7 cellular contexts compared by ENCODE assay signal in the genomic region with DNA sequence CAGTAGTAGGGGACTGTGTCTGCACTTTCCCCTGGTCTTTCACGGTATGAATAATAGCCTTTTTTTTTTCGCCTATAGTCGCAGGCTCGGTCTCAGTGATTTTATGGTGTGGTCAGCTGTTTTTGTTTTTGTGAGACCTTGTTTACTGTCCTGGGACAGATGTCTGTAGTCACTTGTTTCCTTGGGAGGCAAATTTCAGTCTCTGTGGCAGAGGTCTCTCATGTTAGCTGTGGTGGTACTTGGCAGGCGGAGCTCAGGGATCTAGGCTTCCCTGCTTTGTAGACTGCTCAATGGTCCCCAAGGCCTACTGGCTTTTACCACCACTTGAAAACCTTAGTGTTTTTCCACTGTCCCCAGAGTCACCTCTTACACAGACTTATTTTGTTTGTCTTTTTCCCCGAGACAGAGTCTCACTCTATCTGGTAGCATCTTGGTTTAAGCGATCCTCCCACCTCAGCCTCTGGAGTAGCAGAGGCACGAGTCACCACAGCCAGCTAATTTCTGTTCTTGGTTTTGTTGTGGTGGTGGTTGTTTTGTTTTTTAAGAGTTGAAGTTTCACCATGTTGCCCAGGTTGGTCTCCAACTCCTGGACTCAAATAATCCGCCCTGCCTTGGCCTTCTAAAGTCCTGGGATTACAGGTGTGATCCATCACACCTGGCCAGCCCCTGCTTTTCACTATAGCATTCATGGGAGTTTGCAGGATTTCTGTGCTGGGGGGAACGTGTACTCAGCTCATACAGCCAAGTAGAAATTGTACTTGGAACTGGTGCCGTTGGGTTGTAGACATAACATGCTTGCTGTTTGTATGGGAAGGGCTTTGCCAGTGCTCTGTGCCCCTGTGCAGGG. TPM values are rescaled to one million over a fixed set of nuclear protein-coding genes. Genes with fewer than 3 reads are reported as not detected.
DNase-seq lines count a peak whose midpoint lies in the region; ATAC-seq and TF ChIP-seq lines count a peak whose summit lies in the region.

No MANE protein-coding gene starts in this region.

- H3K27me3 ChIP-seq in GM23248 (replicated peaks; ENCODE audit: insufficient read depth), result no peaks in the 10 kb centered on the region
- no peaks in the 10 kb centered on the region for H3K27me3 ChIP-seq in OCI-LY3 (ENCODE audit: low read depth, low read length)
- H3K27me3 ChIP-seq in esophagus (ENCODE audit: control insufficient read depth in 1 of 2, insufficient read depth in 2 of 2, low read length in 2 of 2), result no peaks in the 10 kb centered on the region
- H3K27me3 ChIP-seq in skeletal muscle tissue (ENCODE audit: control insufficient read depth in 3 of 3, insufficient read depth in 3 of 3, low read length in 3 of 3), result no peaks in the 10 kb centered on the region

- no peaks in the 10 kb centered on the region for H4K20me1 ChIP-seq in GM23248 (ENCODE audit: insufficient read depth)
- H4K20me1 ChIP-seq in OCI-LY3 (ENCODE audit: insufficient read depth, low read length), result no peaks in the 10 kb centered on the region

- H3K27ac ChIP-seq in GM23248 (peak overlapping the region; percentile 94), OCI-LY3 (ENCODE audit: low read length) (peak overlapping the region; percentile 86), esophagus (ENCODE audit: low read depth in 2 of 2, low read length in 1 of 2) (peak overlapping the region; percentile 92 to 95), skeletal muscle tissue (ENCODE audit: low read depth, low read length) (peak overlapping the region; percentile 98)

- H2AFZ ChIP-seq in GM23248, result no peak overlapping the region
- H2AFZ ChIP-seq in OCI-LY3 (ENCODE audit: low read depth, low read length), result no peak overlapping the region

- WGBS in GM23248 (ENCODE audit: low coverage in 1 of 2, low lambda C conversion rate in 2 of 2, missing lambda C conversion rate in 2 of 2), 2 experiments, result 68 to 71% methylated on average over 11 of the region's 11 CpGs
- 81 to 85% methylated on average over 11 of the region's 11 CpGs for WGBS in esophagus, 2 donors

- no peaks in the 10 kb centered on the region for H3K9me2 ChIP-seq in GM23248 (ENCODE audit: insufficient read depth)

- H3K36me3 ChIP-seq in GM23248 (ENCODE audit: low read depth) (no peaks in the 10 kb centered on the region), OCI-LY3 (replicated peaks; ENCODE audit: low read depth, low read length) (no peaks in the 10 kb centered on the region), esophagus (ENCODE audit: control insufficient read depth in 2 of 2, insufficient read depth in 2 of 2, low read length in 1 of 2) (no peaks in the 10 kb centered on the region), skeletal muscle tissue (ENCODE audit: control insufficient read depth in 3 of 3, insufficient read depth in 3 of 3, low read length in 3 of 3) (no peaks in the 10 kb centered on the region)

- no peak for TF ChIP-seq CTCF in OCI-LY3 (IDR thresholded peaks at IDR 0.05; ENCODE audit: low read depth, low read length)

- peaks cover 45% of the 10 kb centered on the region for H3F3A ChIP-seq in GM23248 (ENCODE audit: insufficient read depth)

- in situ Hi-C loops in GM23248 (cut with MboI), result no loop called here

- DNase-seq in GM23248 (peak; percentile 75), NCI-H748 (lab: John Stamatoyannopoulos, UW; ENCODE audit: unreplicated experiment) (no peak)

- H3K4me2 ChIP-seq in GM23248 (ENCODE audit: unreplicated experiment) (peak overlapping the region; percentile 10), OCI-LY3 (ENCODE audit: low read length) (peak overlapping the region; percentile 99)

- H3K4me1 ChIP-seq in GM23248 (ENCODE audit: insufficient read depth), result peaks cover 30% of the 10 kb centered on the region
- peaks cover 24% of the 10 kb centered on the region for H3K4me1 ChIP-seq in OCI-LY3 (ENCODE audit: low read length)
- H3K4me1 ChIP-seq in esophagus (ENCODE audit: control insufficient read depth in 2 of 2, insufficient read depth in 2 of 2, low read length in 1 of 2), result no peaks in the 10 kb centered on the region
- H3K4me1 ChIP-seq in skeletal muscle tissue (ENCODE audit: control insufficient read depth in 3 of 3, insufficient read depth in 3 of 3, low read length in 3 of 3), result peaks cover 21 to 24% (median 21%) of the 10 kb centered on the region in 3 donors

- H3K79me2 ChIP-seq in GM23248 (ENCODE audit: insufficient read depth), result no peaks in the 10 kb centered on the region
- no peaks in the 10 kb centered on the region for H3K79me2 ChIP-seq in OCI-LY3 (ENCODE audit: low read length)

- H3K4me3 ChIP-seq in GM23248 (no peak overlapping the region), OCI-LY3 (ENCODE audit: low read length) (peak overlapping the region; percentile 56; the same call in 1 of the 2 replicates), esophagus (ENCODE audit: low read depth in 1 of 2, low read length in 2 of 2) (no peak overlapping the region), skeletal muscle tissue (ENCODE audit: low read length in 3 of 3) (peak overlapping the region in 1 of 3 donors; percentile 17)

- H3K9me3 ChIP-seq in GM23248 (ENCODE audit: low read depth) (no peaks in the 10 kb centered on the region), OCI-LY3 (ENCODE audit: insufficient read depth, low read length) (no peaks in the 10 kb centered on the region), esophagus (ENCODE audit: control insufficient read depth in 2 of 2, insufficient read depth in 1 of 2, low read depth in 1 of 2, low read length in 1 of 2) (no peaks in the 10 kb centered on the region), skeletal muscle tissue (ENCODE audit: control insufficient read depth in 3 of 3, low read length in 3 of 3) (no peaks in the 10 kb centered on the region)

- ATAC-seq in HG03039 (IDR thresholded peaks at IDR 0.05; ENCODE audit: unreplicated experiment), result no peak
- no peak for ATAC-seq in HG02884 (IDR thresholded peaks at IDR 0.05; ENCODE audit: unreplicated experiment)

- H3K9ac ChIP-seq in GM23248 (peak overlapping the region; percentile 12), OCI-LY3 (ENCODE audit: low read length) (peak overlapping the region; percentile 43; the same call in 1 of the 2 replicates), skeletal muscle tissue (ENCODE audit: low read depth in 1 of 3, low read length in 3 of 3) (peak overlapping the region; percentile 93 to 100 (median 99))

RNA-seq across cellular contexts. Expression of a gene that starts 10.3 kb away (rescaled TPM):
- under 0.01 TPM in 1 of 2 replicates, not detected in the other for total RNA-seq in GM23248 (2014; rRNA removed; shearing (Covaris generic))
- polyA plus RNA-seq in GM23248 (2016; fragmentation: Nextera tagmentation; extraction: Ambion mirVana) (not detected in 2 replicates), esophagus (not detected)
- total RNA-seq in skeletal muscle tissue, result under 0.01 TPM

RNA-seq across cellular contexts. Expression of a gene that starts 15.7 kb away (rescaled TPM):
- total RNA-seq in GM23248 (2014; rRNA removed; shearing (Covaris generic)), result 17.6 and 24.0 TPM in 2 replicates
- polyA plus RNA-seq in GM23248 (2016; fragmentation: Nextera tagmentation; extraction: Ambion mirVana), result 5.2 and 7.0 TPM in 2 replicates
- polyA plus RNA-seq in esophagus, result 10 to 100 TPM; 15.5 to 64.1 TPM
- 6.8 TPM for total RNA-seq in skeletal muscle tissue

Comparison
In these comparisons a context has a peak if more than half of its experiments do, and no peak if none do; other contexts are left out.
1. H3K9ac ChIP-seq: peak in every context shown above with its lines; median percentile 99 in skeletal muscle tissue; 43 in OCI-LY3; 12 in GM23248.